8 cellular contexts compared by ENCODE assay signal in genomic region chr1:5992034-5992813, GRCh38. TPM values are rescaled to one million over a fixed set of nuclear protein-coding genes. Genes with fewer than 3 reads are reported as not detected.
A peak's percentile ranks its signal among the peaks of the same experiment; 100 is the strongest.
DNase-seq lines count a peak whose midpoint lies in the region; ATAC-seq and TF ChIP-seq lines count a peak whose summit lies in the region.

Gene NPHP4, minus strand, starts transcription at chr1:5992425. Its CDS starts 6,136 bp downstream, at chr1:5986289.

- ATAC-seq in GM18868 (IDR thresholded peaks at IDR 0.05; ENCODE audit: unreplicated experiment) (peak; percentile 91), HG03108 (IDR thresholded peaks at IDR 0.05; ENCODE audit: unreplicated experiment) (peak; percentile 88)

- DNase-seq in NCI-H2227 (lab: John Stamatoyannopoulos, UW; ENCODE audit: unreplicated experiment) (peak; percentile 100), WERI-Rb-1 (peak; percentile 100), mammary epithelial cell (peak; percentile 100)

- no TSS peak for BruUV-seq in mammary epithelial cell (replicated peaks; lab: Mats Ljungman, UMichigan)

- no peaks in the 10 kb centered on the region for H3K9me3 ChIP-seq in WERI-Rb-1 (ENCODE audit: severe bottlenecking)
- no peaks in the 10 kb centered on the region for H3K9me3 ChIP-seq in mammary epithelial cell (replicated peaks; ENCODE audit: insufficient read depth, low read length)
- H3K9me3 ChIP-seq in iPS-20b (ENCODE audit: insufficient read depth, low read depth, low read length): no peaks in the 10 kb centered on the region

- H3K4me3 ChIP-seq in ACC112 (ENCODE audit: low read depth, low read length): peak within 1 kb of the TSS; percentile 99
- peak within 1 kb of the TSS; percentile 78 for H3K4me3 ChIP-seq in WERI-Rb-1 (ENCODE audit: low read depth, low read length)
- peak within 1 kb of the TSS; percentile 75 to 85 (median 84) for H3K4me3 ChIP-seq in mammary epithelial cell (replicated peaks in 1 of 3; ENCODE audit: insufficient read depth in 1 of 3, low read depth in 2 of 3, low read length in 3 of 3)
- peak within 1 kb of the TSS; percentile 88 for H3K4me3 ChIP-seq in iPS-20b (ENCODE audit: low read length)
- H3K4me3 ChIP-seq in skin epidermis: peak within 1 kb of the TSS; percentile 72 to 93 (median 85)

- TF ChIP-seq CTCF in WERI-Rb-1 (IDR thresholded peaks at IDR 0.05; ENCODE audit: low read depth, low read length) (0 out of 2 replicates have a peak, but pooled peaks have one; percentile 6), mammary epithelial cell (conservative IDR thresholded peaks at IDR 0.05 in 1 of 2, IDR thresholded peaks at IDR 0.05 in 1 of 2; ENCODE audit: extremely low read depth in 1 of 2, insufficient read depth in 1 of 2, low read depth in 1 of 2, low read length in 2 of 2) (no peak)

- H2AFZ ChIP-seq in ACC112 (ENCODE audit: low read length, unreplicated experiment) (peak within 1 kb of the TSS; percentile 92), mammary epithelial cell (ENCODE audit: low read depth, low read length) (peak within 1 kb of the TSS; percentile 90)

- H3K36me3 ChIP-seq in ACC112 (ENCODE audit: insufficient read depth, low read length) (no peaks in the 10 kb centered on the region), WERI-Rb-1 (peaks cover 16% of the 10 kb centered on the region; the same call in 1 of the 2 replicates), mammary epithelial cell (ENCODE audit: insufficient read depth, low read length) (no peaks in the 10 kb centered on the region), iPS-20b (ENCODE audit: insufficient read depth, low read depth, low read length) (no peaks in the 10 kb centered on the region)

- peaks cover 6% of the 10 kb centered on the region for H3K79me2 ChIP-seq in ACC112 (ENCODE audit: control insufficient read depth, insufficient read depth, low read length, unreplicated experiment)
- H3K79me2 ChIP-seq in mammary epithelial cell (ENCODE audit: insufficient read depth, low read length): peaks cover 51% of the 10 kb centered on the region

- H3K27ac ChIP-seq in ACC112 (ENCODE audit: low read depth, low read length): peak within 1 kb of the TSS; percentile 88
- H3K27ac ChIP-seq in WERI-Rb-1: peak within 1 kb of the TSS; percentile 88
- peak within 1 kb of the TSS; percentile 89 for H3K27ac ChIP-seq in mammary epithelial cell (ENCODE audit: insufficient read depth, low read depth, low read length)
- no peak within 1 kb of the TSS for H3K27ac ChIP-seq in iPS-20b (ENCODE audit: low read length)
- H3K27ac ChIP-seq in skin epidermis: peak within 1 kb of the TSS; percentile 78 to 97 (median 95)

- H3K27me3 ChIP-seq in ACC112 (ENCODE audit: insufficient read depth, low read length) (no peaks in the 10 kb centered on the region), WERI-Rb-1 (ENCODE audit: insufficient read depth, low read depth, severe bottlenecking) (no peaks in the 10 kb centered on the region), mammary epithelial cell (ENCODE audit: insufficient read depth, low read length) (no peaks in the 10 kb centered on the region), iPS-20b (ENCODE audit: insufficient read depth, low read length) (peaks cover 32% of the 10 kb centered on the region)

- CTCF ChIA-PET in mammary epithelial cell (lab: Charles Lee; ENCODE audit: low non-redundant PET): interaction anchor here (0.6 kb wide), 1 partner anchor 24 kb away, joined by 3 read pairs; no protein-coding TSS in a partner anchor

- intact Hi-C loops in mammary epithelial cell (cut with micrococcal nuclease): no loop called here

- H3K4me2 ChIP-seq in mammary epithelial cell (ENCODE audit: insufficient read depth, low read depth, low read length): peak within 1 kb of the TSS; percentile 96

- under 1% methylated on average over 24 of the region's 93 CpGs for WGBS in mammary epithelial cell (ENCODE audit: low coverage, missing lambda C conversion rate)

- H4K20me1 ChIP-seq in mammary epithelial cell (ENCODE audit: insufficient read depth, low read length): no peaks in the 10 kb centered on the region

- in situ Hi-C loops in mammary epithelial cell (cut with MboI; ENCODE audit: low sequenced_read_pairs in 2 of 2): no loop called here

- peaks cover 11% of the 10 kb centered on the region for H3K4me1 ChIP-seq in ACC112 (ENCODE audit: control insufficient read depth, insufficient read depth, low read length, unreplicated experiment)
- peaks cover 18% of the 10 kb centered on the region for H3K4me1 ChIP-seq in mammary epithelial cell (ENCODE audit: insufficient read depth, low read length)
- peaks cover 11% of the 10 kb centered on the region for H3K4me1 ChIP-seq in iPS-20b (ENCODE audit: insufficient read depth, low read length)

- dilution Hi-C loops in mammary epithelial cell (cut with HindIII; ENCODE audit: low sequenced_read_pairs): no loop called here

- H3K9ac ChIP-seq in mammary epithelial cell (ENCODE audit: insufficient read depth, low read length) (peak within 1 kb of the TSS; percentile 87), iPS-20b (ENCODE audit: low read depth, low read length) (peak within 1 kb of the TSS; percentile 51; the same call in 1 of the 2 replicates)

RNA-seq across cellular contexts. Expression of gene NPHP4, which starts in this region (rescaled TPM):
- total RNA-seq in mammary epithelial cell: 10 to 100 TPM in 1 of 2 donors, 1 to 10 TPM in 1; 8.2 to 18.4 TPM
- 8.2 TPM for polyA plus RNA-seq in mammary epithelial cell
- polyA minus RNA-seq in mammary epithelial cell: 19.7 TPM
